Comparison of ENCODE assay signal across 16 cellular contexts in genomic region chr6:111159628-111160027, GRCh38.
"Had no signal": no experiment of that assay in that cellular context is flagged by ENCODE, and none has a peak within 500 bp of the region (broad histone marks: within the 10 kb centered on the region; RNA-seq: fewer than 3 reads in every experiment).

No MANE protein-coding gene starts in this region.

- H3K4me3 ChIP-seq: cardiac muscle cell, pancreas, smooth muscle cell, tibial nerve, uterus had no signal

- H3K9me3 ChIP-seq: pancreas, uterus had no signal

- H3K4me2 ChIP-seq: smooth muscle cell had no signal

- H3K4me3 Mint-ChIP-seq: dendritic cell treated with granulocyte-macrophage colony-stimulating factor and Interleukin-4, amounts not matched to agents 40 ng/mL and 50 ng/mL, for 4 days; effector memory CD8-positive, alpha-beta T cell had no signal

- H3K27me3 ChIP-seq: cardiac muscle cell, neutrophil, pancreas, tibial nerve, uterus had no signal

- H3K9me3 Mint-ChIP-seq: effector memory CD8-positive, alpha-beta T cell had no signal

- DNase-seq: activated CD4-positive, CD25-positive, alpha-beta regulatory T cell; activated naive CD4-positive, alpha-beta T cell; effector memory CD8-positive, alpha-beta T cell; left cardiac atrium; naive thymus-derived CD8-positive, alpha-beta T cell; pancreas; stimulated activated CD4-positive, alpha-beta T cell treated with anti-CD3 and anti-CD28 coated beads, Interleukin-4, amount 100 ng/mL, for 4 hours; stimulated activated naive CD4-positive, alpha-beta T cell; T1000; uterus had no signal

- H3K27ac Mint-ChIP-seq: dendritic cell treated with granulocyte-macrophage colony-stimulating factor and Interleukin-4, amounts not matched to agents 40 ng/mL and 50 ng/mL, for 4 days; effector memory CD8-positive, alpha-beta T cell had no signal

- H3K36me3 ChIP-seq: cardiac muscle cell, neutrophil, pancreas, tibial nerve, uterus had no signal

- FAIRE-seq: pancreas had no signal

- H3K4me1 ChIP-seq: tibial nerve, uterus had no signal

- ATAC-seq: effector memory CD8-positive, alpha-beta T cell; left cardiac atrium; naive thymus-derived CD8-positive, alpha-beta T cell; pancreas; sciatic nerve had no signal

- H3K27me3 Mint-ChIP-seq: dendritic cell treated with granulocyte-macrophage colony-stimulating factor and Interleukin-4, amounts not matched to agents 40 ng/mL and 50 ng/mL, for 4 days; naive thymus-derived CD8-positive, alpha-beta T cell had no signal

- H3K27ac ChIP-seq: cardiac muscle cell, neutrophil, pancreas, tibial nerve, uterus had no signal
